In genomic region chr6:32457054-32457453, GRCh38 we compare ENCODE assay signal across 35 cellular contexts. TPM values are rescaled to one million over a fixed set of nuclear protein-coding genes. Genes with fewer than 3 reads are reported as not detected.
DNase-seq lines count a peak whose midpoint lies in the region; ATAC-seq and TF ChIP-seq lines count a peak whose summit lies in the region.
"Had no signal": no experiment of that assay in that cellular context is flagged by ENCODE, and none has a peak within 500 bp of the region (broad histone marks: within the 10 kb centered on the region; RNA-seq: fewer than 3 reads in every experiment).

No MANE protein-coding gene starts in this region.

- H3K9ac ChIP-seq in Karpas-422 (ENCODE audit: low read length): no peak overlapping the region
- H3K9ac ChIP-seq: BLaER1; BLaER1 treated with 17β-estradiol and CSF1 and Interleukin-3, amounts not matched to agents 10 nM and 100 nM had no signal

- TF ChIP-seq POLR2A in prostate gland (IDR thresholded peaks at IDR 0.05): no peak

- no peak overlapping the region for H3K4me2 ChIP-seq in Karpas-422 (ENCODE audit: low read depth, low read length, poor library complexity, severe bottlenecking)
- H3K4me2 ChIP-seq: A549; BLaER1; BLaER1 treated with 17β-estradiol and CSF1 and Interleukin-3, amounts not matched to agents 10 nM and 100 nM had no signal

- intact Hi-C loops in prostate gland (cut with DNase I): no loop called here

- no peaks in the 10 kb centered on the region for H4K20me1 ChIP-seq in Karpas-422 (ENCODE audit: insufficient read depth, low read depth, low read length)
- H4K20me1 ChIP-seq: BLaER1; BLaER1 treated with 17β-estradiol and CSF1 and Interleukin-3, amounts not matched to agents 10 nM and 100 nM had no signal

- ATAC-seq in HG02938 (IDR thresholded peaks at IDR 0.05; ENCODE audit: unreplicated experiment) (no peak), GM19351 (IDR thresholded peaks at IDR 0.05; ENCODE audit: unreplicated experiment) (no peak)
- ATAC-seq: A549; CD8-positive, alpha-beta T cell had no signal

- H3K9me3 ChIP-seq in Karpas-422 (ENCODE audit: low read length): no peaks in the 10 kb centered on the region
- H3K9me3 ChIP-seq in prostate gland: no peaks in the 10 kb centered on the region
- H3K9me3 ChIP-seq: A549, BE2C, Caco-2 had no signal

- H3K27me3 ChIP-seq in Karpas-422 (ENCODE audit: low read length) (no peaks in the 10 kb centered on the region), prostate gland (replicated peaks; ENCODE audit: insufficient read depth) (no peaks in the 10 kb centered on the region)

- H3K4me3 ChIP-seq in Karpas-422 (ENCODE audit: low read length) (no peak overlapping the region), prostate gland (no peak overlapping the region)
- H3K4me3 ChIP-seq: A549; BLaER1; BLaER1 treated with 17β-estradiol and CSF1 and Interleukin-3, amounts not matched to agents 10 nM and 100 nM had no signal

- TF ChIP-seq CTCF in VCaP (conservative IDR thresholded peaks at IDR 0.05) (no peak), prostate gland (IDR thresholded peaks at IDR 0.05) (no peak)

- H3K79me2 ChIP-seq in Karpas-422 (ENCODE audit: low read length): no peaks in the 10 kb centered on the region

- H3K36me3 ChIP-seq in Karpas-422 (ENCODE audit: insufficient read depth, low read length): no peaks in the 10 kb centered on the region
- no peaks in the 10 kb centered on the region for H3K36me3 ChIP-seq in prostate gland
- H3K36me3 ChIP-seq: BE2C; BLaER1; BLaER1 treated with 17β-estradiol and CSF1 and Interleukin-3, amounts not matched to agents 10 nM and 100 nM had no signal

- 42% methylated on average over 4 of the region's 4 CpGs for WGBS in prostate gland

- H3K9me2 ChIP-seq in Karpas-422 (replicated peaks; ENCODE audit: insufficient read depth, low read length): no peaks in the 10 kb centered on the region

- H3K27ac ChIP-seq in Karpas-422 (ENCODE audit: low read length): no peak overlapping the region
- peak overlapping the region; percentile 69 for H3K27ac ChIP-seq in VCaP
- peak overlapping the region in 1 of 2 donors; percentile 38 for H3K27ac ChIP-seq in prostate gland
- H3K27ac ChIP-seq: 22Rv1; A549; BLaER1; BLaER1 treated with 17β-estradiol and CSF1 and Interleukin-3, amounts not matched to agents 10 nM and 100 nM; C4-2B had no signal

- H2AFZ ChIP-seq in Karpas-422 (ENCODE audit: low read length): no peak overlapping the region

- DNase-seq in Karpas-422 (peak; percentile 26), prostate gland (ENCODE audit: low spot score) (peak; percentile 54), NCI-H1092 (lab: John Stamatoyannopoulos, UW) (no peak)
- DNase-seq: 8988T; ACHN; AML-193; BE2C; C1 segment of cervical spinal cord; Caco-2; Calu3; CD4-positive, alpha-beta memory T cell; CD4-positive, alpha-beta T cell; CD4-positive, CD25-positive, alpha-beta regulatory T cell; CD8-positive, alpha-beta memory T cell; CD8-positive, alpha-beta T cell; COR-L47; DMS 273 treated with DMSO at 0.1 percent for 48 hours; DMS153; DMS53; DMS79; DMS79 treated with DMSO at 0.1 percent for 48 hours; DND-41; EL had no signal

- peaks cover 6% of the 10 kb centered on the region; the same call in 1 of the 2 replicates for H3K4me1 ChIP-seq in Karpas-422 (ENCODE audit: low read length)
- H3K4me1 ChIP-seq in prostate gland (replicated peaks): no peaks in the 10 kb centered on the region
- H3K4me1 ChIP-seq: A549, BE2C, BLaER1, Caco-2 had no signal

RNA-seq across cellular contexts. Expression of gene HLA-DRA, which starts 17.4 kb away (rescaled TPM):
- 1,241 and 1,934 TPM in 2 replicates for total RNA-seq in Karpas-422 (2014; rRNA removed; shearing (Covaris generic); ENCODE audit: low replicate concordance)
- total RNA-seq in prostate gland: 100 to 1,000 TPM; 116 to 145 TPM
- total RNA-seq: A172, A673, Caco-2 had no signal

RNA-seq across cellular contexts. Expression of gene BTNL2, which starts 50.1 kb away (rescaled TPM):
- not detected in 2 replicates for total RNA-seq in Karpas-422 (2014; rRNA removed; shearing (Covaris generic); ENCODE audit: low replicate concordance)
- not detected for total RNA-seq in prostate gland
- total RNA-seq: A172; A673; B cell; Caco-2; Calu3; CD4-positive, alpha-beta memory T cell; CD4-positive, alpha-beta T cell; CD4-positive, CD25-positive, alpha-beta regulatory T cell; CD8-positive, alpha-beta memory T cell; CD8-positive, alpha-beta T cell; Daoy had no signal
